ENCODE assay signal across 25 cellular contexts in the genomic region with DNA sequence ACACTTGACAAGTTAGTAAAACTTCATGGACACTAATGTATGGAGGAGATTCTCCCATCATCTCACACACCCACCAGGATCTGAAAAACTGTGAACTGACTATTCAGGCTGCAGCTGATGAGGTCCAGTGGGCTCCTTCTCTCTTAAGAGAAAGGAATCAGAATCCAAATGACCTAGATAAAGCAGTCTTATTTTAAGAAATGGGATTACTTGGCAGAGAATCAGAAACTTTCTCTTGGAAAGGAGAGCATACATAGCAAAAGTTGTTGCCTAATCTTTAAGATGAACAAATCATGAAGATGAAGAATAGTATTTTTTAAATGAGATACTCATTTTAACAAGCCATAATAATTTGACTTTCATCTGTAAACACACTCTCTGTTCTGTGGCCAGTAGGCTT. TPM values are rescaled to one million over a fixed set of nuclear protein-coding genes. Genes with fewer than 3 reads are reported as not detected.
"Had no signal": no experiment of that assay in that cellular context is flagged by ENCODE, and none has a peak within 500 bp of the region (broad histone marks: within the 10 kb centered on the region; RNA-seq: fewer than 3 reads in every experiment).

No MANE protein-coding gene starts in this region.

- H3K4me1 Mint-ChIP-seq: activated B cell treated with CpG ODN at 0.5 μM for 24 hours; central memory CD8-positive, alpha-beta T cell; stimulated activated memory B cell treated with anti-CD40 and anti-IgM and Interleukin-4, amounts not matched to agents 10 μg/mL and 1 μg/mL and 100 μg/mL, for 72 hours had no signal

- H2AFZ ChIP-seq: parathyroid adenoma had no signal

- H3K36me3 Mint-ChIP-seq: natural killer cell treated with Interleukin-12 subunit alpha and Interleukin-12 subunit beta and Interleukin-15 and Interleukin-18, amount 100 ng/mL, for 72 hours had no signal

- H3K9me3 Mint-ChIP-seq: activated B cell treated with CpG ODN at 0.5 μM for 24 hours; activated CD4-positive, alpha-beta memory T cell treated with anti-CD3 and anti-CD28 coated beads for 36 hours; activated naive CD4-positive, alpha-beta T cell treated with anti-CD3 and anti-CD28 coated beads for 36 hours; activated naive CD8-positive, alpha-beta T cell treated with anti-CD3 and anti-CD28 coated beads, Interleukin-2, amount 10 ng/mL, durations not matched to agents 7 days and 5 days; activated T-cell treated with anti-CD3 and anti-CD28 coated beads, Interleukin-2, amount 50 U/mL, for 72 hours; central memory CD8-positive, alpha-beta T cell; natural killer cell treated with Interleukin-12 subunit alpha and Interleukin-12 subunit beta and Interleukin-15 and Interleukin-18, amount 100 ng/mL, for 72 hours; stimulated activated memory B cell treated with anti-CD40 and anti-IgM and Interleukin-4, amounts not matched to agents 10 μg/mL and 1 μg/mL and 100 μg/mL, for 72 hours had no signal

- ATAC-seq: activated T-cell treated with anti-CD3 and anti-CD28 coated beads, Interleukin-2, amount 50 U/mL, for 72 hours; foreskin keratinocyte; natural killer cell treated with Interleukin-12 subunit alpha and Interleukin-12 subunit beta and Interleukin-15 and Interleukin-18, amount 100 ng/mL, for 72 hours; sciatic nerve; stimulated activated memory B cell treated with anti-CD40 and anti-IgM and Interleukin-4, amounts not matched to agents 10 μg/mL and 1 μg/mL and 100 μg/mL, for 72 hours had no signal

- H3K27me3 ChIP-seq: breast epithelium, colonic mucosa, dorsolateral prefrontal cortex, foreskin keratinocyte, stomach, upper lobe of left lung had no signal

- H3K4me1 ChIP-seq: breast epithelium, colonic mucosa had no signal

- H3K79me2 ChIP-seq: parathyroid adenoma had no signal

- H3K27ac Mint-ChIP-seq: activated B cell treated with CpG ODN at 0.5 μM for 24 hours; activated CD4-positive, alpha-beta memory T cell treated with anti-CD3 and anti-CD28 coated beads for 36 hours; activated naive CD4-positive, alpha-beta T cell treated with anti-CD3 and anti-CD28 coated beads for 36 hours; activated naive CD8-positive, alpha-beta T cell treated with anti-CD3 and anti-CD28 coated beads, Interleukin-2, amount 10 ng/mL, durations not matched to agents 7 days and 5 days; activated T-cell treated with anti-CD3 and anti-CD28 coated beads, Interleukin-2, amount 50 U/mL, for 72 hours; natural killer cell treated with Interleukin-12 subunit alpha and Interleukin-12 subunit beta and Interleukin-15 and Interleukin-18, amount 100 ng/mL, for 72 hours; stimulated activated memory B cell treated with anti-CD40 and anti-IgM and Interleukin-4, amounts not matched to agents 10 μg/mL and 1 μg/mL and 100 μg/mL, for 72 hours had no signal

- DNase-seq: activated B cell treated with CpG ODN at 0.5 μM for 24 hours; activated CD4-positive, alpha-beta memory T cell treated with anti-CD3 and anti-CD28 coated beads for 36 hours; activated CD4-positive, alpha-beta T cell treated with anti-CD3 and anti-CD28 coated beads for 48 hours; activated effector memory CD4-positive, alpha-beta T cell treated with Interleukin-2 at 50 U/mL for 16 hours; activated naive CD4-positive, alpha-beta T cell treated with anti-CD3 and anti-CD28 coated beads for 36 hours; activated naive CD8-positive, alpha-beta T cell treated with anti-CD3 and anti-CD28 coated beads, Interleukin-2, amount 10 ng/mL, durations not matched to agents 7 days and 5 days; activated T-cell treated with anti-CD3 and anti-CD28 coated beads, Interleukin-2, amount 50 U/mL, for 72 hours; amniotic stem cell; colonic mucosa; dorsolateral prefrontal cortex; foreskin keratinocyte; kidney; lower lobe of right lung; stimulated activated CD4-positive, alpha-beta T cell treated with anti-CD3 and anti-CD28 coated beads, Interleukin-15, amount 100 ng/mL, for 24 hours; stomach; T1000; upper lobe of left lung had no signal

- H3K9me3 ChIP-seq: breast epithelium, colonic mucosa, lower lobe of right lung, stomach, upper lobe of left lung had no signal

- H3K27ac ChIP-seq: colonic mucosa, foreskin keratinocyte, lower lobe of right lung, parathyroid adenoma had no signal

- H3K27me3 Mint-ChIP-seq: activated B cell treated with CpG ODN at 0.5 μM for 24 hours; activated CD4-positive, alpha-beta memory T cell treated with anti-CD3 and anti-CD28 coated beads for 36 hours; stimulated activated memory B cell treated with anti-CD40 and anti-IgM and Interleukin-4, amounts not matched to agents 10 μg/mL and 1 μg/mL and 100 μg/mL, for 72 hours had no signal

- H3K4me3 Mint-ChIP-seq: activated B cell treated with CpG ODN at 0.5 μM for 24 hours; activated CD4-positive, alpha-beta memory T cell treated with anti-CD3 and anti-CD28 coated beads for 36 hours; activated naive CD4-positive, alpha-beta T cell treated with anti-CD3 and anti-CD28 coated beads for 36 hours; activated naive CD8-positive, alpha-beta T cell treated with anti-CD3 and anti-CD28 coated beads, Interleukin-2, amount 10 ng/mL, durations not matched to agents 7 days and 5 days; activated T-cell treated with anti-CD3 and anti-CD28 coated beads, Interleukin-2, amount 50 U/mL, for 72 hours; central memory CD8-positive, alpha-beta T cell; natural killer cell treated with Interleukin-12 subunit alpha and Interleukin-12 subunit beta and Interleukin-15 and Interleukin-18, amount 100 ng/mL, for 72 hours; stimulated activated memory B cell treated with anti-CD40 and anti-IgM and Interleukin-4, amounts not matched to agents 10 μg/mL and 1 μg/mL and 100 μg/mL, for 72 hours had no signal

- H3K4me2 ChIP-seq: smooth muscle cell had no signal

- H3K9ac ChIP-seq: parathyroid adenoma had no signal

- H3K36me3 ChIP-seq: breast epithelium had no signal

- H3K4me3 ChIP-seq: breast epithelium, colonic mucosa, dorsolateral prefrontal cortex, lower lobe of right lung, smooth muscle cell, stomach, upper lobe of left lung had no signal

RNA-seq across cellular contexts. Expression of gene LAMB1, which starts 58.2 kb away (rescaled TPM):
- total RNA-seq: activated B cell treated with CpG ODN at 0.5 μM for 24 hours; activated CD4-positive, alpha-beta memory T cell treated with anti-CD3 and anti-CD28 coated beads for 36 hours; activated naive CD8-positive, alpha-beta T cell treated with anti-CD3 and anti-CD28 coated beads, Interleukin-2, amount 10 ng/mL, durations not matched to agents 7 days and 5 days; natural killer cell treated with Interleukin-12 subunit alpha and Interleukin-12 subunit beta and Interleukin-15 and Interleukin-18, amount 100 ng/mL, for 72 hours; T-helper 1 cell treated with Interleukin-12 subunit alpha and Interleukin-12 subunit beta and Interleukin-4 antibody, amounts not matched to agents 30 ng/mL and 1 ng/mL, for 36 hours had no signal
